36 cellular contexts compared by ENCODE assay signal in genomic region chr11:118017631-118018315, GRCh38. TPM values are rescaled to one million over a fixed set of nuclear protein-coding genes. Genes with fewer than 3 reads are reported as not detected.
"Had no signal": no experiment of that assay in that cellular context is flagged by ENCODE, and none has a peak within 500 bp of the region (broad histone marks: within the 10 kb centered on the region; RNA-seq: fewer than 3 reads in every experiment).

No MANE protein-coding gene starts in this region.

- DNase-seq: activated CD4-positive, alpha-beta memory T cell treated with anti-CD3 and anti-CD28 coated beads, Interleukin-2, amount 10 ng/mL, durations not matched to agents 7 days and 5 days; activated CD4-positive, alpha-beta T cell treated with anti-CD3 and anti-CD28 coated beads for 36 hours; activated CD4-positive, CD25-positive, alpha-beta regulatory T cell; activated gamma-delta T cell; activated naive CD4-positive, alpha-beta T cell treated with anti-CD3 and anti-CD28 coated beads, Interleukin-2, amount 50 U/mL, for 16 hours; aorta; body of pancreas; cerebellar nuclear complex; colonic mucosa; effector CD8-positive, alpha-beta T cell; erythroblast; islet precursor cell; left ventricle myocardium superior; mucosa of descending colon; nephron progenitor cell; ovary; retina; stimulated activated CD4-positive, alpha-beta T cell treated with anti-CD3 and anti-CD28 coated beads, Interleukin-12 subunit alpha, Interleukin-12 subunit beta, amount 100 ng/mL, for 4 hours; stimulated activated CD4-positive, alpha-beta T cell treated with anti-CD3 and anti-CD28 coated beads, Interleukin-4, amount 100 ng/mL, for 1 hour; T-helper 1 cell; trophoblast cell had no signal

- H3K4me1 Mint-ChIP-seq: nephron progenitor cell had no signal

- ATAC-seq: activated CD4-positive, alpha-beta T cell treated with anti-CD3 and anti-CD28 coated beads for 36 hours; body of pancreas; gastroesophageal sphincter; left ventricle myocardium superior; mucosa of descending colon; sciatic nerve had no signal

- H3K27me3 ChIP-seq: body of pancreas, colonic mucosa, hepatocyte, ovary had no signal

- H3K27ac ChIP-seq: body of pancreas, colonic mucosa, gastroesophageal sphincter, hepatocyte, neutrophil, ovary, prostate gland, thoracic aorta had no signal

- H3K9me3 ChIP-seq: colonic mucosa, neutrophil, ovary, prostate gland had no signal

- H3K4me1 ChIP-seq: body of pancreas, colonic mucosa, gastroesophageal sphincter, prostate gland had no signal

- H3K27ac Mint-ChIP-seq: activated CD4-positive, alpha-beta memory T cell treated with anti-CD3 and anti-CD28 coated beads, Interleukin-2, amount 10 ng/mL, durations not matched to agents 7 days and 5 days; activated CD4-positive, alpha-beta T cell treated with anti-CD3 and anti-CD28 coated beads for 36 hours; nephron progenitor cell; stimulated activated naive CD8-positive, alpha-beta T cell treated with anti-CD3 and anti-CD28 coated beads, Interleukin-15, Interleukin-2, amounts not matched to agents 100 ng/mL and 50 ng/mL, for 24 hours had no signal

- H3K4me3 ChIP-seq: body of pancreas, colonic mucosa, gastroesophageal sphincter, hepatocyte, mucosa of descending colon, ovary, prostate gland, skin epidermis, thoracic aorta had no signal

- H3K27me3 Mint-ChIP-seq: activated CD4-positive, alpha-beta T cell treated with anti-CD3 and anti-CD28 coated beads for 36 hours; stimulated activated naive CD8-positive, alpha-beta T cell treated with anti-CD3 and anti-CD28 coated beads, Interleukin-15, Interleukin-2, amounts not matched to agents 100 ng/mL and 50 ng/mL, for 24 hours had no signal

- H3K4me3 Mint-ChIP-seq: activated CD4-positive, alpha-beta memory T cell treated with anti-CD3 and anti-CD28 coated beads, Interleukin-2, amount 10 ng/mL, durations not matched to agents 7 days and 5 days; activated CD4-positive, alpha-beta T cell treated with anti-CD3 and anti-CD28 coated beads for 36 hours; nephron progenitor cell; stimulated activated naive CD8-positive, alpha-beta T cell treated with anti-CD3 and anti-CD28 coated beads, Interleukin-15, Interleukin-2, amounts not matched to agents 100 ng/mL and 50 ng/mL, for 24 hours; T-helper 2 cell treated with Interferon-gamma antibody and Interleukin-4, amounts not matched to agents 5 μg/mL and 100 μg/mL, for 36 hours had no signal

- H3K36me3 ChIP-seq: colonic mucosa, gastroesophageal sphincter, neutrophil, ovary, prostate gland, thoracic aorta had no signal

RNA-seq across cellular contexts. Expression of gene IL10RA, which starts 31.6 kb away (rescaled TPM):
- total RNA-seq: dermis microvascular lymphatic vessel endothelial cell, fibroblast of villous mesenchyme, lung microvascular endothelial cell, myocyte had no signal
- polyA plus RNA-seq: fibroblast of lung had no signal

RNA-seq across cellular contexts. Expression of gene TMPRSS4, which starts 59.1 kb away (rescaled TPM):
- total RNA-seq: activated CD4-positive, alpha-beta T cell treated with anti-CD3 and anti-CD28 coated beads for 36 hours; dermis microvascular lymphatic vessel endothelial cell; fibroblast of lung; fibroblast of villous mesenchyme; left ventricle myocardium superior; lung microvascular endothelial cell; mesenteric fat pad; myocyte; sciatic nerve had no signal
- polyA plus RNA-seq: fibroblast of lung, ovary had no signal
